ENCODE assay signal across 16 cellular contexts in genomic region chr2:12948231-12948962, GRCh38.
DNase-seq lines count a peak whose midpoint lies in the region; ATAC-seq and TF ChIP-seq lines count a peak whose summit lies in the region.
"Had no signal": no experiment of that assay in that cellular context is flagged by ENCODE, and none has a peak within 500 bp of the region (broad histone marks: within the 10 kb centered on the region; RNA-seq: fewer than 3 reads in every experiment).

No MANE protein-coding gene starts in this region.

- H3K9me3 Mint-ChIP-seq in WTC11 = no peaks in the 10 kb centered on the region
- H3K9me3 Mint-ChIP-seq in glutamatergic neuron (ENCODE audit: unreplicated experiment) = peaks cover 3% of the 10 kb centered on the region
- H3K9me3 Mint-ChIP-seq: activated naive CD4-positive, alpha-beta T cell treated with anti-CD3 and anti-CD28 coated beads, Interleukin-2, amount 50 U/mL, for 72 hours had no signal

- H3K4me1 Mint-ChIP-seq in WTC11 (peaks cover 10% of the 10 kb centered on the region), glutamatergic neuron (ENCODE audit: low read depth, unreplicated experiment) (no peaks in the 10 kb centered on the region)

- no peaks in the 10 kb centered on the region for H3K4me1 ChIP-seq in mucosa of descending colon (ENCODE audit: low read depth)
- no peaks in the 10 kb centered on the region for H3K4me1 ChIP-seq in heart left ventricle
- H3K4me1 ChIP-seq: thyroid gland had no signal

- CTCF ChIA-PET in WTC11 (lab: Charles Lee) = interaction anchor here (0.9 to 1.8 kb wide), 3 partner anchors 16 to 232 kb away, joined by 3 to 6 read pairs (median 4); partner anchors contain the start of gene TRIB2

- H3K4me3 Mint-ChIP-seq in WTC11 = no peak overlapping the region
- no peak overlapping the region for H3K4me3 Mint-ChIP-seq in glutamatergic neuron (ENCODE audit: unreplicated experiment)

- H3K9me3 ChIP-seq in mucosa of descending colon = no peaks in the 10 kb centered on the region
- H3K9me3 ChIP-seq in heart left ventricle = no peaks in the 10 kb centered on the region
- H3K9me3 ChIP-seq: thyroid gland had no signal

- H3K36me3 ChIP-seq in mucosa of descending colon (ENCODE audit: low read depth) = no peaks in the 10 kb centered on the region
- H3K36me3 ChIP-seq in heart left ventricle = no peaks in the 10 kb centered on the region
- H3K36me3 ChIP-seq: thyroid gland had no signal

- intact Hi-C loops in mucosa of descending colon (cut with DNase I, micrococcal nuclease) (no loop called here), heart left ventricle (cut with DNase I) (no loop called here)

- DNase-seq in DMS53 (lab: John Stamatoyannopoulos, UW) (peak; percentile 48), DMS53 treated with DMSO at 0.1 percent for 48 hours (lab: John Stamatoyannopoulos, UW; ENCODE audit: unreplicated experiment) (no peak), HCEC 1CT (peak; percentile 45), WTC11 (ENCODE audit: low spot score) (no peak), mucosa of descending colon (no peak), heart left ventricle (no peak), glutamatergic neuron (no peak)
- DNase-seq: Calu3, cerebellar nuclear complex, erythroblast, GOT3, NCI-H2227 treated with DMSO at 0.1 percent for 48 hours, thyroid gland had no signal

- 58 to 73% (median 65%) methylated on average over 9 of the region's 9 CpGs for WGBS in heart left ventricle, 4 donors

- H3K36me3 Mint-ChIP-seq in WTC11 = no peaks in the 10 kb centered on the region
- no peaks in the 10 kb centered on the region for H3K36me3 Mint-ChIP-seq in glutamatergic neuron (ENCODE audit: unreplicated experiment)
- H3K36me3 Mint-ChIP-seq: activated naive CD4-positive, alpha-beta T cell treated with anti-CD3 and anti-CD28 coated beads, Interleukin-2, amount 50 U/mL, for 72 hours had no signal

- H3K27ac ChIP-seq in heart left ventricle = no peak overlapping the region
- H3K27ac ChIP-seq: 22Rv1, thyroid gland had no signal

- H3K27me3 Mint-ChIP-seq in WTC11 (ENCODE audit: low read depth) (no peaks in the 10 kb centered on the region), glutamatergic neuron (ENCODE audit: unreplicated experiment) (no peaks in the 10 kb centered on the region)

- H3K4me3 ChIP-seq in mucosa of descending colon (no peak overlapping the region), heart left ventricle (no peak overlapping the region)
- H3K4me3 ChIP-seq: thyroid gland had no signal

- H3K27ac Mint-ChIP-seq in WTC11 (no peak overlapping the region), glutamatergic neuron (ENCODE audit: unreplicated experiment) (no peak overlapping the region)
- H3K27ac Mint-ChIP-seq: activated naive CD4-positive, alpha-beta T cell treated with anti-CD3 and anti-CD28 coated beads, Interleukin-2, amount 50 U/mL, for 72 hours had no signal

- no peaks in the 10 kb centered on the region for H3K27me3 ChIP-seq in heart left ventricle
- H3K27me3 ChIP-seq: thyroid gland had no signal

- no peak for TF ChIP-seq POLR2A in heart left ventricle (IDR thresholded peaks at IDR 0.05)

- ATAC-seq in WTC11 (peak; percentile 22; the same call in 1 of the 2 replicates), mucosa of descending colon (peak; percentile 51), heart left ventricle (no peak), HG03460 (IDR thresholded peaks at IDR 0.05; ENCODE audit: unreplicated experiment) (no peak)

- TF ChIP-seq CTCF in WTC11 (IDR thresholded peaks at IDR 0.05) = no peak
- no peak for TF ChIP-seq CTCF in mucosa of descending colon (IDR thresholded peaks at IDR 0.05)
- TF ChIP-seq CTCF in heart left ventricle (IDR thresholded peaks at IDR 0.05) = no peak
- no peak for TF ChIP-seq CTCF in glutamatergic neuron (IDR thresholded peaks at IDR 0.05; ENCODE audit: partially characterized antibody, unreplicated experiment)

- POLR2A ChIA-PET in WTC11 (lab: Charles Lee) = no interaction called here

TF ChIP-seq in WTC11, 78 proteins besides CTCF, POLR2A, EP300 and RAD21:
- TF ChIP-seq ATF6 (CRISPR knock-in tag; IDR thresholded peaks at IDR 0.05) (no peak), ETV6 (CRISPR knock-in tag; IDR thresholded peaks at IDR 0.05) (no peak), HMGXB4 (CRISPR knock-in tag; IDR thresholded peaks at IDR 0.05) (no peak), ZSCAN18 (CRISPR knock-in tag; IDR thresholded peaks at IDR 0.05) (no peak), ZNF138 (CRISPR knock-in tag; conservative IDR thresholded peaks at IDR 0.05) (no peak), NFE2L1 (CRISPR knock-in tag; IDR thresholded peaks at IDR 0.05) (no peak), TEAD1 (CRISPR knock-in tag; IDR thresholded peaks at IDR 0.05) (no peak), ZNF232 (CRISPR knock-in tag; IDR thresholded peaks at IDR 0.05) (no peak), E2F5 (CRISPR knock-in tag; IDR thresholded peaks at IDR 0.05) (no peak), ZNF512 (CRISPR knock-in tag; IDR thresholded peaks at IDR 0.05; ENCODE audit: borderline replicate concordance) (no peak)

Comparison
In these comparisons a context has a peak if more than half of its experiments do, and no peak if none do; other contexts are left out.
1. DNase-seq: peak in DMS53 (single experiment) and HCEC 1CT (single experiment); none in DMS53 treated with DMSO at 0.1 percent for 48 hours (single experiment), WTC11 (single experiment), mucosa of descending colon (0 of 3), heart left ventricle (0 of 5) and glutamatergic neuron (single experiment).
2. ATAC-seq: peak in WTC11 (single experiment) and mucosa of descending colon (single experiment); none in heart left ventricle (0 of 4) and HG03460 (single experiment).